Comparison of ENCODE assay signal across 8 cellular contexts in the genomic region with DNA sequence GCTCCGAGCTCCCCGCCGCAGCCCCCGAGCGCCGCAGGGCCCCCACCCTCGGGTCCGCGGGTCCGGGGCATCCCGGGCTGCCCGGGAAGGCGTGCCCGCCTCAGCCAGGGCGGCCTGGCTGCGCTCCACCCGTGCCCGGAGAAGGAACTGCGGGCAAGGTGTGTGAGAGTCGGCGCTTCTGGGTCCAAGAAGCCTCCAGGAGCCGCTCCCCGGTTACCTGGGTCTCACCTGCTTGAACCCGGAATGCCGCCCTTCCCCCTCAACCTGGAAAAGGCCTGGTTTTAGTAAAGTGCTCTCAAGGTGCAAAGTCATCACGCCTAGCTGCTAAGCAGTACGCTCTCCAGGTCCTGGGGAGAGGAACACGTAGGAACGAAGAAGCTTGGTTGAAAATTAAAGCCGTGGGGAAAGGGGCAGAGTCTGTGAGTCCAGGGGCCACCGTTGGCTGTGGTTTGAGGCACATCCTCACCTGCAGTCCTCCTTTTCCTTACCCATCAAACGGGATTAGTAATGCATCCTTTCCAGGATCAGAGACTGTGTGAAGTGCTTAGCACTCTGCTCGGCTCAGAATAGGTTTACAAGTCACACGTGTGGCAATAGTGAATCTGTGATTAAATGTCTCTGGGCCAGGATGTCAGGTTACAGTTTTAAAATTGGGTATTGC. TPM values are rescaled to one million over a fixed set of nuclear protein-coding genes. Genes with fewer than 3 reads are reported as not detected.
DNase-seq lines count a peak whose midpoint lies in the region; ATAC-seq and TF ChIP-seq lines count a peak whose summit lies in the region.

No MANE protein-coding gene starts in this region.

- H3K4me1 ChIP-seq in iPS-20b (ENCODE audit: insufficient read depth, low read length) = peaks cover 13% of the 10 kb centered on the region; the same call in 1 of the 2 replicates
- peaks cover 12% of the 10 kb centered on the region for H3K4me1 ChIP-seq in smooth muscle cell (ENCODE audit: low read depth)

- no peak overlapping the region for H3K27ac Mint-ChIP-seq in activated naive CD8-positive, alpha-beta T cell treated with anti-CD3 and anti-CD28 coated beads, Interleukin-2, amount 10 ng/mL, durations not matched to agents 7 days and 5 days

- peak overlapping the region; percentile 13 for H3K4me3 Mint-ChIP-seq in activated naive CD8-positive, alpha-beta T cell treated with anti-CD3 and anti-CD28 coated beads, Interleukin-2, amount 10 ng/mL, durations not matched to agents 7 days and 5 days

- no peak overlapping the region for H3K27ac ChIP-seq in iPS-20b (ENCODE audit: low read length)
- no peak overlapping the region for H3K27ac ChIP-seq in smooth muscle cell (ENCODE audit: low read depth)

- no peak for TF ChIP-seq CTCF in smooth muscle cell (IDR thresholded peaks at IDR 0.05; ENCODE audit: borderline replicate concordance, insufficient read depth, poor library complexity, severe bottlenecking)

- POLR2A ChIA-PET in activated naive CD8-positive, alpha-beta T cell treated with anti-CD3 and anti-CD28 coated beads, Interleukin-2, amount 10 ng/mL, durations not matched to agents 7 days and 5 days (lab: Charles Lee) = interaction anchor here (1.0 kb wide), 1 partner anchor 215 kb away, joined by 4 read pairs; a partner anchor contains a TSS

- no peaks in the 10 kb centered on the region for H3K9me3 ChIP-seq in iPS-20b (ENCODE audit: insufficient read depth, low read depth, low read length)
- H3K9me3 ChIP-seq in smooth muscle cell (replicated peaks; ENCODE audit: low read depth) = no peaks in the 10 kb centered on the region

- H3K4me1 Mint-ChIP-seq in activated naive CD8-positive, alpha-beta T cell treated with anti-CD3 and anti-CD28 coated beads, Interleukin-2, amount 10 ng/mL, durations not matched to agents 7 days and 5 days = peaks cover 2% of the 10 kb centered on the region

- DNase-seq in DMS 273 (lab: John Stamatoyannopoulos, UW; ENCODE audit: unreplicated experiment) (peak; percentile 70), DMS 273 treated with DMSO at 0.1 percent for 48 hours (lab: John Stamatoyannopoulos, UW) (no peak), LoVo (ENCODE audit: low spot score) (peak; percentile 29), smooth muscle cell (lab: John Stamatoyannopoulos, UW; ENCODE audit: unreplicated experiment) (no peak), NCI-H1930 (lab: John Stamatoyannopoulos, UW) (no peak), HPDE6-E6E7 (ENCODE audit: extremely low spot score) (no peak)
- peak; percentile 35 for DNase-seq in activated naive CD8-positive, alpha-beta T cell treated with anti-CD3 and anti-CD28 coated beads, Interleukin-2, amount 10 ng/mL, durations not matched to agents 7 days and 5 days

- H3K4me2 ChIP-seq in smooth muscle cell = peak overlapping the region; percentile 95

- no peaks in the 10 kb centered on the region for H3K36me3 Mint-ChIP-seq in activated naive CD8-positive, alpha-beta T cell treated with anti-CD3 and anti-CD28 coated beads, Interleukin-2, amount 10 ng/mL, durations not matched to agents 7 days and 5 days

- peak overlapping the region; percentile 87 for H2AFZ ChIP-seq in smooth muscle cell (ENCODE audit: low read depth)

- peaks cover 46% of the 10 kb centered on the region for H4K20me1 ChIP-seq in smooth muscle cell (ENCODE audit: low read depth)

- peaks cover 36% of the 10 kb centered on the region for H3K27me3 ChIP-seq in iPS-20b (ENCODE audit: insufficient read depth, low read length)
- H3K27me3 ChIP-seq in smooth muscle cell (ENCODE audit: low read depth) = no peaks in the 10 kb centered on the region

- H3F3A ChIP-seq in smooth muscle cell (ENCODE audit: low read depth) = peaks cover 11% of the 10 kb centered on the region

- peak overlapping the region; percentile 70 for H3K4me3 ChIP-seq in iPS-20b (ENCODE audit: low read length)
- H3K4me3 ChIP-seq in smooth muscle cell = peak overlapping the region; percentile 95

- H3K27me3 Mint-ChIP-seq in activated naive CD8-positive, alpha-beta T cell treated with anti-CD3 and anti-CD28 coated beads, Interleukin-2, amount 10 ng/mL, durations not matched to agents 7 days and 5 days = peaks cover 53% of the 10 kb centered on the region

- H3K9ac ChIP-seq in iPS-20b (ENCODE audit: low read depth, low read length) (peak overlapping the region; percentile 80; the same call in 1 of the 2 replicates), smooth muscle cell (ENCODE audit: low read depth) (peak overlapping the region; percentile 70)

- no peak for ATAC-seq in activated naive CD8-positive, alpha-beta T cell treated with anti-CD3 and anti-CD28 coated beads, Interleukin-2, amount 10 ng/mL, durations not matched to agents 7 days and 5 days (ENCODE audit: low read depth)

- H3K36me3 ChIP-seq in iPS-20b (ENCODE audit: insufficient read depth, low read depth, low read length) = no peaks in the 10 kb centered on the region
- no peaks in the 10 kb centered on the region for H3K36me3 ChIP-seq in smooth muscle cell (ENCODE audit: low read depth)

- H3K79me2 ChIP-seq in smooth muscle cell (ENCODE audit: low read depth) = peaks cover 59% of the 10 kb centered on the region

- WGBS in smooth muscle cell (ENCODE audit: low lambda C conversion rate) = 4% methylated on average over 32 of the region's 34 CpGs

- no peaks in the 10 kb centered on the region for H3K9me3 Mint-ChIP-seq in activated naive CD8-positive, alpha-beta T cell treated with anti-CD3 and anti-CD28 coated beads, Interleukin-2, amount 10 ng/mL, durations not matched to agents 7 days and 5 days

RNA-seq across cellular contexts. Expression of a gene that starts 1.2 kb away (rescaled TPM):
- not detected for total RNA-seq in activated naive CD8-positive, alpha-beta T cell treated with anti-CD3 and anti-CD28 coated beads, Interleukin-2, amount 10 ng/mL, durations not matched to agents 7 days and 5 days
- total RNA-seq in smooth muscle cell = 23.1 and 24.1 TPM in 2 replicates
- 8.8 and 14.4 TPM in 2 replicates for polyA plus RNA-seq in smooth muscle cell

Comparison
In these comparisons a context has a peak if more than half of its experiments do, and no peak if none do; other contexts are left out.
1. DNase-seq: peak in DMS 273 (single experiment), LoVo (single experiment) and activated naive CD8-positive, alpha-beta T cell treated with anti-CD3 and anti-CD28 coated beads, Interleukin-2, amount 10 ng/mL, durations not matched to agents 7 days and 5 days (single experiment); none in DMS 273 treated with DMSO at 0.1 percent for 48 hours (single experiment), smooth muscle cell (single experiment), NCI-H1930 (0 of 2) and HPDE6-E6E7 (single experiment).
2. RNA of a gene that starts 1.2 kb away (total RNA-seq): 23.1 to 24.1 TPM in smooth muscle cell; not detected in activated naive CD8-positive, alpha-beta T cell treated with anti-CD3 and anti-CD28 coated beads, Interleukin-2, amount 10 ng/mL, durations not matched to agents 7 days and 5 days; every median in the first group is over 10 times any median in the second.